ENCODE assay signal across 8 cellular contexts in the genomic region with DNA sequence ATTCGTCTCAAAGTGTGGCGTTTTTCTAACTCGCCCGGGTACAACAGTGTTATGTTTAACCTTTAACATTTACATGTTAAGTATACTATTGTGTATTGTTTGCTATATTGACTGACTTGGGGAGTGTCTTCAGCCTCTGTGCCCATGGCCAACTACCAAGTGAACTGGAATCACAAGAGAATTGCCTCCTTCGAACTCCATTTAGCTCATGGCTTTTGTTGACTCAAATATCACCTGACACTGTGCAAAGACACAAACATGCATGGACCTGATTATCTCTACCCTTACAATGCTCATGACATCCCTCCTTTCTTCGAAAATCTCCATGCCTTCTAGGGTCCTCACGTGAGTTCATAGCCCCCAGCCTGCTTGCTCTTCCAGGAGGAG. TPM values are rescaled to one million over a fixed set of nuclear protein-coding genes. Genes with fewer than 3 reads are reported as not detected.
DNase-seq lines count a peak whose midpoint lies in the region; ATAC-seq, FAIRE-seq and TF ChIP-seq lines count a peak whose summit lies in the region.

No MANE protein-coding gene starts in this region.

- no peak overlapping the region for H3K23ac ChIP-seq in mesenchymal stem cell (ENCODE audit: low read length in 2 of 2)

- H2BK120ac ChIP-seq in mesenchymal stem cell (ENCODE audit: low read depth, low read length), result no peak overlapping the region

- peak overlapping the region; percentile 78 to 88 (median 80) for H3K4me3 ChIP-seq in liver (ENCODE audit: low read depth in 1 of 3, low read length in 3 of 3)
- H3K4me3 ChIP-seq in HepG2 (replicated peaks in 1 of 3; ENCODE audit: insufficient read depth in 1 of 3, low read depth in 2 of 3, low read length in 3 of 3), result no peak overlapping the region
- peak overlapping the region; percentile 92 for H3K4me3 ChIP-seq in brain microvascular endothelial cell (ENCODE audit: low read depth, low read length)
- H3K4me3 ChIP-seq in mesenchymal stem cell (ENCODE audit: insufficient read depth in 1 of 2, low read depth in 1 of 2, low read length in 2 of 2), result peak overlapping the region; percentile 84 to 87
- H3K4me3 ChIP-seq in vagina, result peak overlapping the region; percentile 48 to 55

- H3K4me2 ChIP-seq in HepG2 (ENCODE audit: low read depth, low read length) (no peak overlapping the region), mesenchymal stem cell (ENCODE audit: low read length, poor library complexity, severe bottlenecking) (peak overlapping the region; percentile 79)

- H4K20me1 ChIP-seq in HepG2 (ENCODE audit: insufficient read depth, low read length), result no peaks in the 10 kb centered on the region

- H2BK5ac ChIP-seq in mesenchymal stem cell (ENCODE audit: low read depth, low read length, poor library complexity, severe bottlenecking), result no peak overlapping the region

- ATAC-seq in HepG2, result no peak
- no peak for ATAC-seq in HG02973 (IDR thresholded peaks at IDR 0.05; ENCODE audit: unreplicated experiment)

- no peaks in the 10 kb centered on the region for H3K27me3 ChIP-seq in liver (ENCODE audit: control insufficient read depth in 4 of 4, insufficient read depth in 4 of 4, low read length in 3 of 4)
- H3K27me3 ChIP-seq in HepG2 (ENCODE audit: control insufficient read depth in 1 of 2, insufficient read depth in 2 of 2, low read length in 2 of 2), result no peaks in the 10 kb centered on the region
- no peaks in the 10 kb centered on the region for H3K27me3 ChIP-seq in brain microvascular endothelial cell (replicated peaks)
- H3K27me3 ChIP-seq in mesenchymal stem cell (ENCODE audit: control insufficient read depth in 1 of 2, insufficient read depth in 1 of 2, low read length in 2 of 2), result no peaks in the 10 kb centered on the region
- H3K27me3 ChIP-seq in vagina, result no peaks in the 10 kb centered on the region

- intact Hi-C loops in HepG2 (cut with micrococcal nuclease; ENCODE audit: unreplicated experiment) (no loop called here), vagina (cut with DNase I) (no loop called here)

- WGBS in liver, result 20% methylated on average over 7 of the region's 7 CpGs
- 92% methylated on average over 7 of the region's 7 CpGs for WGBS in HepG2 (ENCODE audit: low lambda C conversion rate)
- WGBS in mesenchymal stem cell, result 3% methylated on average over 4 of the region's 7 CpGs

- H3K4me1 ChIP-seq in liver (ENCODE audit: control insufficient read depth in 4 of 4, insufficient read depth in 4 of 4, low read length in 3 of 4) (peaks cover 0 to 3% (median 1%) of the 10 kb centered on the region in 4 donors), HepG2 (ENCODE audit: insufficient read depth, low read length) (no peaks in the 10 kb centered on the region), mesenchymal stem cell (ENCODE audit: control insufficient read depth, insufficient read depth, low read depth, low read length) (peaks cover 12% of the 10 kb centered on the region), vagina (peaks cover 15% of the 10 kb centered on the region)

- TF ChIP-seq RAD21 in liver (IDR thresholded peaks at IDR 0.05) (no peak), HepG2 (CRISPR knock-in tag; IDR thresholded peaks at IDR 0.05) (no peak)

- TF ChIP-seq CTCF in liver (IDR thresholded peaks at IDR 0.05; ENCODE audit: low read depth, low read length, missing input control), result no peak
- TF ChIP-seq CTCF in HepG2 (CRISPR knock-in tag; IDR thresholded peaks at IDR 0.05), result no peak
- TF ChIP-seq CTCF in brain microvascular endothelial cell (IDR thresholded peaks at IDR 0.05; ENCODE audit: low read depth, low read length, missing control alignments), result no peak
- TF ChIP-seq CTCF in vagina (IDR thresholded peaks at IDR 0.05), result no peak

- TF ChIP-seq EP300 in HepG2 (IDR thresholded peaks at IDR 0.05; ENCODE audit: low read depth in 2 of 2, low read length in 2 of 2) (no peak), HepG2 (CRISPR knock-in tag; IDR thresholded peaks at IDR 0.05; ENCODE audit: borderline replicate concordance) (no peak)

- H3K9me3 ChIP-seq in liver (ENCODE audit: control insufficient read depth in 4 of 4, low read length in 3 of 4), result peaks cover 0 to 15% (median 7%) of the 10 kb centered on the region in 4 donors
- H3K9me3 ChIP-seq in HepG2 (ENCODE audit: low read length), result no peaks in the 10 kb centered on the region
- peaks cover 4% of the 10 kb centered on the region for H3K9me3 ChIP-seq in mesenchymal stem cell (ENCODE audit: control insufficient read depth, low read length)
- H3K9me3 ChIP-seq in vagina, result peaks cover 7% of the 10 kb centered on the region

- CTCF ChIA-PET in HepG2 (lab: Yijun Ruan, JAX; ENCODE audit: low intra/inter-chr PET ratio, low total read pairs), result interaction anchor here (1.2 kb wide), 1 partner anchor 267 kb away, joined by 4 read pairs; no protein-coding TSS in a partner anchor

- no peak overlapping the region for H3K14ac ChIP-seq in mesenchymal stem cell (ENCODE audit: low read length in 2 of 2)

- peak overlapping the region; percentile 95 for H4K8ac ChIP-seq in mesenchymal stem cell (ENCODE audit: low read length)

- H3K36me3 ChIP-seq in liver (ENCODE audit: control insufficient read depth in 4 of 4, insufficient read depth in 3 of 4, low read depth in 1 of 4, low read length in 3 of 4) (peaks cover 0 to 6% (median 1%) of the 10 kb centered on the region in 4 donors), HepG2 (replicated peaks in 1 of 2; ENCODE audit: control insufficient read depth in 1 of 2, insufficient read depth in 2 of 2, low read length in 2 of 2) (no peaks in the 10 kb centered on the region), brain microvascular endothelial cell (replicated peaks) (peaks cover 2% of the 10 kb centered on the region), mesenchymal stem cell (ENCODE audit: control insufficient read depth in 1 of 2, insufficient read depth in 2 of 2, low read depth in 1 of 2, low read length in 2 of 2) (peaks cover 8 to 9% of the 10 kb centered on the region in 2 experiments), vagina (peaks cover 0 to 16% of the 10 kb centered on the region in 2 donors)

- DNase-seq in HepG2 (ENCODE audit: low spot score) (no peak), brain microvascular endothelial cell (no peak), mesenchymal stem cell (peak; percentile 27), vagina (ENCODE audit: extremely low spot score in 2 of 2) (no peak), iPS-NIHi7 (ENCODE audit: extremely low spot score) (no peak), SHP77 treated with DMSO at 0.1 percent for 48 hours (lab: John Stamatoyannopoulos, UW) (no peak)

- H3K79me1 ChIP-seq in mesenchymal stem cell (replicated peaks; ENCODE audit: low read length, poor library complexity, severe bottlenecking), result peaks cover 12% of the 10 kb centered on the region

- in situ Hi-C loops in HepG2 (cut with HindIII; ENCODE audit: extremely low pct_ligation_motif_present, low pct_unique_long_range_greater_than_20kb) (no loop called here), brain microvascular endothelial cell (cut with HindIII; ENCODE audit: low pct_ligation_motif_present, low sequenced_read_pairs) (no loop called here)

- BruUV-seq in HepG2 (replicated peaks; lab: Mats Ljungman, UMichigan), result no TSS peak

- H3K9ac ChIP-seq in liver (ENCODE audit: low read depth in 1 of 2, low read length in 2 of 2), result peak overlapping the region in 1 of 2 donors; percentile 28
- no peak overlapping the region for H3K9ac ChIP-seq in HepG2 (ENCODE audit: insufficient read depth, low read depth, low read length)
- H3K9ac ChIP-seq in mesenchymal stem cell (ENCODE audit: low read length), result peak overlapping the region; percentile 87

- H3K4ac ChIP-seq in mesenchymal stem cell (ENCODE audit: low read depth in 1 of 2, low read length in 2 of 2), result peak overlapping the region; percentile 73 to 82

- no peak for FAIRE-seq in HepG2 (lab: Jason Lieb, UNC)

- H3K27ac ChIP-seq in liver (ENCODE audit: low read depth in 1 of 2, low read length in 2 of 2) (peak overlapping the region in 1 of 2 donors; percentile 30), HepG2 (ENCODE audit: extremely low read length, insufficient read depth, low read length) (no peak overlapping the region), brain microvascular endothelial cell (peak overlapping the region; percentile 55), mesenchymal stem cell (ENCODE audit: low read length, poor library complexity, severe bottlenecking) (peak overlapping the region; percentile 77), vagina (no peak overlapping the region)

- peak overlapping the region; percentile 92 for H4K91ac ChIP-seq in mesenchymal stem cell (ENCODE audit: low read length)

- H2AFZ ChIP-seq in HepG2 (ENCODE audit: low read length) (no peak overlapping the region), mesenchymal stem cell (ENCODE audit: low read depth, low read length) (no peak overlapping the region)

- no peaks in the 10 kb centered on the region for H3K79me2 ChIP-seq in HepG2 (ENCODE audit: insufficient read depth, low read length)

- peak overlapping the region in 1 of 2 experiments; percentile 63 for H2BK12ac ChIP-seq in mesenchymal stem cell (ENCODE audit: low read length in 2 of 2)

- H3K18ac ChIP-seq in mesenchymal stem cell (ENCODE audit: low read depth in 1 of 2, low read length in 2 of 2), result peak overlapping the region in 1 of 2 experiments; percentile 88

- no peak overlapping the region for H2BK15ac ChIP-seq in mesenchymal stem cell (ENCODE audit: low read depth, poor library complexity, severe bottlenecking)

- H2AK5ac ChIP-seq in mesenchymal stem cell (ENCODE audit: low read length, severe bottlenecking), result no peak overlapping the region

- POLR2A ChIA-PET in HepG2 (lab: Yijun Ruan, JAX), result no interaction called here

- TF ChIP-seq POLR2A in HepG2 (IDR thresholded peaks at IDR 0.05; ENCODE audit: insufficient read depth in 1 of 2, low read depth in 2 of 2, low read length in 2 of 2), result no peak
- TF ChIP-seq POLR2A in vagina (IDR thresholded peaks at IDR 0.05), result no peak

RNA-seq across cellular contexts. Expression of gene ZNF814, which starts 0.7 kb away (rescaled TPM):
- total RNA-seq in liver, result 10 to 100 TPM in 1 of 2 donors, 1 to 10 TPM in 1; 9.1 to 13.8 TPM
- polyA plus RNA-seq in liver, result 1 to 10 TPM; 6.9 to 7.3 TPM
- total RNA-seq in HepG2 (2016; rRNA removed; fragmentation: Illumina TruSeq; extraction: Trizol), result 2.3 and 3.4 TPM in 2 replicates
- 0.61 and 0.71 TPM in 2 replicates for total RNA-seq in HepG2 (2016; cell fraction: cytosol; rRNA removed; fragmentation: Illumina TruSeq; extraction: Trizol; ENCODE audit: low read depth)
- total RNA-seq in HepG2 (2016; cell fraction: insoluble cytoplasmic fraction; rRNA removed; fragmentation: Illumina TruSeq; extraction: Trizol), result 2.3 and 2.9 TPM in 2 replicates
- total RNA-seq in HepG2 (2016; cell fraction: membrane; rRNA removed; fragmentation: Illumina TruSeq; extraction: Trizol), result 1.4 and 1.5 TPM in 2 replicates
- 5.0 and 5.4 TPM in 2 replicates for total RNA-seq in HepG2 (2016; cell fraction: nucleus; rRNA removed; fragmentation: Illumina TruSeq; extraction: Trizol)
- 2.1 and 2.5 TPM in 2 replicates for polyA plus RNA-seq in HepG2 (2011; rRNA removed)
- polyA plus RNA-seq in HepG2 (2011; cell fraction: cytosol; rRNA removed), result 0.71 and 1.0 TPM in 2 replicates
- 2.6 and 4.3 TPM in 2 replicates for polyA plus RNA-seq in HepG2 (2011; cell fraction: nucleus; rRNA removed)
- 5.2 and 5.4 TPM in 2 replicates for polyA plus RNA-seq in HepG2 (2012)
- polyA plus RNA-seq in HepG2 (2016; cell fraction: cytosol; fragmentation: Illumina TruSeq; extraction: Trizol; ENCODE audit: low read depth), result 0.24 and 0.27 TPM in 2 replicates
- 0.91 and 0.98 TPM in 2 replicates for polyA plus RNA-seq in HepG2 (2016; cell fraction: insoluble cytoplasmic fraction; fragmentation: Illumina TruSeq; extraction: Trizol; ENCODE audit: low read depth)
- 0.21 and 1.1 TPM in 2 replicates for polyA plus RNA-seq in HepG2 (2016; cell fraction: membrane; fragmentation: Illumina TruSeq; extraction: Trizol; ENCODE audit: low read depth)
- polyA plus RNA-seq in HepG2 (2016; cell fraction: nucleus; fragmentation: Illumina TruSeq; extraction: Trizol; ENCODE audit: insufficient read depth, low read depth), result 7.3 and 7.5 TPM in 2 replicates
- polyA minus RNA-seq in HepG2 (2011; rRNA and poly(A)+ RNA removed; ENCODE audit: low replicate concordance), result 7.9 and 8.9 TPM in 2 replicates
- polyA minus RNA-seq in HepG2 (2011; cell fraction: cytosol; rRNA and poly(A)+ RNA removed), result 0.89 and 1.1 TPM in 2 replicates
- 12.0 and 13.2 TPM in 2 replicates for polyA minus RNA-seq in HepG2 (2011; cell fraction: nucleus; rRNA and poly(A)+ RNA removed)
- 10.7 TPM for polyA plus RNA-seq in mesenchymal stem cell (2013, experiment 1 of 2)
- 9.8 TPM for polyA plus RNA-seq in mesenchymal stem cell (2013, experiment 2 of 2)
- total RNA-seq in vagina, result 13.3 TPM

RNA-seq across cellular contexts. Expression of gene ZNF417, which starts 28.3 kb away (rescaled TPM):
- 10 to 100 TPM; 12.9 to 16.3 TPM for total RNA-seq in liver
- 1 to 10 TPM; 1.2 to 1.7 TPM for polyA plus RNA-seq in liver
- 13.7 and 14.1 TPM in 2 replicates for total RNA-seq in HepG2 (2016; rRNA removed; fragmentation: Illumina TruSeq; extraction: Trizol)
- 1.1 and 2.1 TPM in 2 replicates for total RNA-seq in HepG2 (2016; cell fraction: cytosol; rRNA removed; fragmentation: Illumina TruSeq; extraction: Trizol; ENCODE audit: low read depth)
- 12.2 and 16.0 TPM in 2 replicates for total RNA-seq in HepG2 (2016; cell fraction: insoluble cytoplasmic fraction; rRNA removed; fragmentation: Illumina TruSeq; extraction: Trizol)
- 5.0 and 5.4 TPM in 2 replicates for total RNA-seq in HepG2 (2016; cell fraction: membrane; rRNA removed; fragmentation: Illumina TruSeq; extraction: Trizol)
- 18.0 and 19.8 TPM in 2 replicates for total RNA-seq in HepG2 (2016; cell fraction: nucleus; rRNA removed; fragmentation: Illumina TruSeq; extraction: Trizol)
- polyA plus RNA-seq in HepG2 (2011; rRNA removed), result 2.9 and 3.2 TPM in 2 replicates
- polyA plus RNA-seq in HepG2 (2011; cell fraction: cytosol; rRNA removed), result 1.2 and 1.9 TPM in 2 replicates
- 7.2 and 7.4 TPM in 2 replicates for polyA plus RNA-seq in HepG2 (2011; cell fraction: nucleus; rRNA removed)
- polyA plus RNA-seq in HepG2 (2012), result 3.5 and 3.9 TPM in 2 replicates
- polyA plus RNA-seq in HepG2 (2016; cell fraction: cytosol; fragmentation: Illumina TruSeq; extraction: Trizol; ENCODE audit: low read depth), result 0.35 and 2.0 TPM in 2 replicates
- 2.8 and 3.3 TPM in 2 replicates for polyA plus RNA-seq in HepG2 (2016; cell fraction: insoluble cytoplasmic fraction; fragmentation: Illumina TruSeq; extraction: Trizol; ENCODE audit: low read depth)
- polyA plus RNA-seq in HepG2 (2016; cell fraction: membrane; fragmentation: Illumina TruSeq; extraction: Trizol; ENCODE audit: low read depth), result 1.3 and 1.8 TPM in 2 replicates
- 11.3 and 15.1 TPM in 2 replicates for polyA plus RNA-seq in HepG2 (2016; cell fraction: nucleus; fragmentation: Illumina TruSeq; extraction: Trizol; ENCODE audit: insufficient read depth, low read depth)
- polyA minus RNA-seq in HepG2 (2011; rRNA and poly(A)+ RNA removed; ENCODE audit: low replicate concordance), result 6.4 and 7.5 TPM in 2 replicates
- polyA minus RNA-seq in HepG2 (2011; cell fraction: cytosol; rRNA and poly(A)+ RNA removed), result 2.6 and 4.8 TPM in 2 replicates
- 23.2 and 23.7 TPM in 2 replicates for polyA minus RNA-seq in HepG2 (2011; cell fraction: nucleus; rRNA and poly(A)+ RNA removed)
- polyA plus RNA-seq in mesenchymal stem cell (2013, experiment 1 of 2), result 3.3 TPM
- polyA plus RNA-seq in mesenchymal stem cell (2013, experiment 2 of 2), result 3.4 TPM
- total RNA-seq in vagina, result 7.9 TPM

RNA-seq across cellular contexts. Expression of gene ZNF587, which starts 38.4 kb away (rescaled TPM):
- total RNA-seq in liver (10 to 100 TPM; 15.6 to 27.8 TPM), HepG2 (2016; rRNA removed; fragmentation: Illumina TruSeq; extraction: Trizol) (17.5 and 22.9 TPM in 2 replicates), vagina (17.7 TPM)
- polyA plus RNA-seq in liver (1 to 10 TPM; 2.7 to 2.8 TPM), HepG2 (2011; rRNA removed) (8.7 and 12.6 TPM in 2 replicates)
- 22.5 and 25.4 TPM in 2 replicates for total RNA-seq in HepG2 (2016; cell fraction: cytosol; rRNA removed; fragmentation: Illumina TruSeq; extraction: Trizol; ENCODE audit: low read depth)
- 15.1 and 22.8 TPM in 2 replicates for total RNA-seq in HepG2 (2016; cell fraction: insoluble cytoplasmic fraction; rRNA removed; fragmentation: Illumina TruSeq; extraction: Trizol)
- total RNA-seq in HepG2 (2016; cell fraction: membrane; rRNA removed; fragmentation: Illumina TruSeq; extraction: Trizol), result 13.8 and 14.3 TPM in 2 replicates
- total RNA-seq in HepG2 (2016; cell fraction: nucleus; rRNA removed; fragmentation: Illumina TruSeq; extraction: Trizol), result 17.5 and 22.8 TPM in 2 replicates
- polyA plus RNA-seq in HepG2 (2011; cell fraction: cytosol; rRNA removed), result 2.6 and 3.8 TPM in 2 replicates
- polyA plus RNA-seq in HepG2 (2011; cell fraction: nucleus; rRNA removed), result 28.6 and 29.8 TPM in 2 replicates
- polyA plus RNA-seq in HepG2 (2012), result 8.0 and 11.1 TPM in 2 replicates
- 0.52 and 0.95 TPM in 2 replicates for polyA plus RNA-seq in HepG2 (2016; cell fraction: cytosol; fragmentation: Illumina TruSeq; extraction: Trizol; ENCODE audit: low read depth)
- 5.2 and 7.9 TPM in 2 replicates for polyA plus RNA-seq in HepG2 (2016; cell fraction: insoluble cytoplasmic fraction; fragmentation: Illumina TruSeq; extraction: Trizol; ENCODE audit: low read depth)
- polyA plus RNA-seq in HepG2 (2016; cell fraction: membrane; fragmentation: Illumina TruSeq; extraction: Trizol; ENCODE audit: low read depth), result 0.96 and 2.0 TPM in 2 replicates
- 41.3 and 44.4 TPM in 2 replicates for polyA plus RNA-seq in HepG2 (2016; cell fraction: nucleus; fragmentation: Illumina TruSeq; extraction: Trizol; ENCODE audit: insufficient read depth, low read depth)
- polyA minus RNA-seq in HepG2 (2011; rRNA and poly(A)+ RNA removed; ENCODE audit: low replicate concordance), result 26.7 and 28.9 TPM in 2 replicates
- polyA minus RNA-seq in HepG2 (2011; cell fraction: cytosol; rRNA and poly(A)+ RNA removed), result 17.4 and 22.9 TPM in 2 replicates
- polyA minus RNA-seq in HepG2 (2011; cell fraction: nucleus; rRNA and poly(A)+ RNA removed), result 21.6 and 30.3 TPM in 2 replicates
- 9.8 TPM for polyA plus RNA-seq in mesenchymal stem cell (2013, experiment 1 of 2)
- 10.2 TPM for polyA plus RNA-seq in mesenchymal stem cell (2013, experiment 2 of 2)

RNA-seq across cellular contexts. Expression of gene ZNF418, which starts 47.1 kb away (rescaled TPM):
- total RNA-seq in liver (1 to 10 TPM; 2.6 to 3.1 TPM), HepG2 (2016; rRNA removed; fragmentation: Illumina TruSeq; extraction: Trizol) (0.27 TPM in 1 of 2 replicates, not detected in the other), vagina (3.2 TPM)
- polyA plus RNA-seq in liver (1 to 10 TPM in 1 of 2 donors, under 1 TPM in 1; 0.51 to 1.4 TPM), HepG2 (2011; rRNA removed) (0.03 and 0.07 TPM in 2 replicates)
- 0.44 and 0.51 TPM in 2 replicates for total RNA-seq in HepG2 (2016; cell fraction: cytosol; rRNA removed; fragmentation: Illumina TruSeq; extraction: Trizol; ENCODE audit: low read depth)
- 0.32 TPM in 1 of 2 replicates, not detected in the other for total RNA-seq in HepG2 (2016; cell fraction: insoluble cytoplasmic fraction; rRNA removed; fragmentation: Illumina TruSeq; extraction: Trizol)
- 0.45 and 0.65 TPM in 2 replicates for total RNA-seq in HepG2 (2016; cell fraction: membrane; rRNA removed; fragmentation: Illumina TruSeq; extraction: Trizol)
- 0.31 and 0.37 TPM in 2 replicates for total RNA-seq in HepG2 (2016; cell fraction: nucleus; rRNA removed; fragmentation: Illumina TruSeq; extraction: Trizol)
- polyA plus RNA-seq in HepG2 (2011; cell fraction: cytosol; rRNA removed), result not detected in 2 replicates
- polyA plus RNA-seq in HepG2 (2011; cell fraction: nucleus; rRNA removed), result 0.16 and 1.5 TPM in 2 replicates
- polyA plus RNA-seq in HepG2 (2012), result 0.04 and 0.23 TPM in 2 replicates
- polyA plus RNA-seq in HepG2 (2016; cell fraction: cytosol; fragmentation: Illumina TruSeq; extraction: Trizol; ENCODE audit: low read depth), result not detected in 2 replicates
- not detected in 2 replicates for polyA plus RNA-seq in HepG2 (2016; cell fraction: insoluble cytoplasmic fraction; fragmentation: Illumina TruSeq; extraction: Trizol; ENCODE audit: low read depth)
- not detected in 2 replicates for polyA plus RNA-seq in HepG2 (2016; cell fraction: membrane; fragmentation: Illumina TruSeq; extraction: Trizol; ENCODE audit: low read depth)
- 0.42 and 0.89 TPM in 2 replicates for polyA plus RNA-seq in HepG2 (2016; cell fraction: nucleus; fragmentation: Illumina TruSeq; extraction: Trizol; ENCODE audit: insufficient read depth, low read depth)
- polyA minus RNA-seq in HepG2 (2011; rRNA and poly(A)+ RNA removed; ENCODE audit: low replicate concordance), result 0.28 TPM in 1 of 2 replicates, not detected in the other
- not detected in 2 replicates for polyA minus RNA-seq in HepG2 (2011; cell fraction: cytosol; rRNA and poly(A)+ RNA removed)
- 1.4 and 1.6 TPM in 2 replicates for polyA minus RNA-seq in HepG2 (2011; cell fraction: nucleus; rRNA and poly(A)+ RNA removed)
- polyA plus RNA-seq in mesenchymal stem cell (2013, experiment 1 of 2), result 1.1 TPM
- polyA plus RNA-seq in mesenchymal stem cell (2013, experiment 2 of 2), result 1.6 TPM

RNA-seq across cellular contexts. Expression of gene ZNF587B, which starts 58.0 kb away (rescaled TPM):
- total RNA-seq in liver (10 to 100 TPM; 10.2 to 30.2 TPM), HepG2 (2016; rRNA removed; fragmentation: Illumina TruSeq; extraction: Trizol) (29.9 and 33.6 TPM in 2 replicates), vagina (17.9 TPM)
- polyA plus RNA-seq in liver (1 to 10 TPM; 3.0 to 3.6 TPM), HepG2 (2011; rRNA removed) (4.3 and 5.2 TPM in 2 replicates)
- total RNA-seq in HepG2 (2016; cell fraction: cytosol; rRNA removed; fragmentation: Illumina TruSeq; extraction: Trizol; ENCODE audit: low read depth), result 3.1 TPM in 2 replicates
- 29.5 and 35.3 TPM in 2 replicates for total RNA-seq in HepG2 (2016; cell fraction: insoluble cytoplasmic fraction; rRNA removed; fragmentation: Illumina TruSeq; extraction: Trizol)
- 14.9 and 16.5 TPM in 2 replicates for total RNA-seq in HepG2 (2016; cell fraction: membrane; rRNA removed; fragmentation: Illumina TruSeq; extraction: Trizol)
- total RNA-seq in HepG2 (2016; cell fraction: nucleus; rRNA removed; fragmentation: Illumina TruSeq; extraction: Trizol), result 33.7 and 36.4 TPM in 2 replicates
- polyA plus RNA-seq in HepG2 (2011; cell fraction: cytosol; rRNA removed), result 1.6 and 2.6 TPM in 2 replicates
- 10.7 and 10.9 TPM in 2 replicates for polyA plus RNA-seq in HepG2 (2011; cell fraction: nucleus; rRNA removed)
- polyA plus RNA-seq in HepG2 (2012), result 3.7 and 6.7 TPM in 2 replicates
- polyA plus RNA-seq in HepG2 (2016; cell fraction: cytosol; fragmentation: Illumina TruSeq; extraction: Trizol; ENCODE audit: low read depth), result 0.78 and 0.85 TPM in 2 replicates
- 9.0 and 9.2 TPM in 2 replicates for polyA plus RNA-seq in HepG2 (2016; cell fraction: insoluble cytoplasmic fraction; fragmentation: Illumina TruSeq; extraction: Trizol; ENCODE audit: low read depth)
- polyA plus RNA-seq in HepG2 (2016; cell fraction: membrane; fragmentation: Illumina TruSeq; extraction: Trizol; ENCODE audit: low read depth), result 3.8 and 3.9 TPM in 2 replicates
- 27.7 and 29.1 TPM in 2 replicates for polyA plus RNA-seq in HepG2 (2016; cell fraction: nucleus; fragmentation: Illumina TruSeq; extraction: Trizol; ENCODE audit: insufficient read depth, low read depth)
- 8.5 and 23.1 TPM in 2 replicates for polyA minus RNA-seq in HepG2 (2011; rRNA and poly(A)+ RNA removed; ENCODE audit: low replicate concordance)
- polyA minus RNA-seq in HepG2 (2011; cell fraction: cytosol; rRNA and poly(A)+ RNA removed), result 6.0 and 6.3 TPM in 2 replicates
- polyA minus RNA-seq in HepG2 (2011; cell fraction: nucleus; rRNA and poly(A)+ RNA removed), result 29.7 and 33.8 TPM in 2 replicates
- polyA plus RNA-seq in mesenchymal stem cell (2013, experiment 1 of 2), result 3.9 TPM
- polyA plus RNA-seq in mesenchymal stem cell (2013, experiment 2 of 2), result 4.3 TPM

Comparison
In these comparisons a context has a peak if more than half of its experiments do, and no peak if none do; other contexts are left out.
1. H3K4me3 ChIP-seq: peak in liver (3 of 3), brain microvascular endothelial cell (single experiment), mesenchymal stem cell (2 of 2) and vagina (2 of 2); none in HepG2 (0 of 3).
2. H3K27ac ChIP-seq: peak in brain microvascular endothelial cell (single experiment) and mesenchymal stem cell (single experiment); none in HepG2 (single experiment) and vagina (single experiment).